15 cellular contexts compared by ENCODE assay signal in genomic region chr1:187383366-187383765, GRCh38.
DNase-seq lines count a peak whose midpoint lies in the region; ATAC-seq, FAIRE-seq and TF ChIP-seq lines count a peak whose summit lies in the region.
"Had no signal": no experiment of that assay in that cellular context is flagged by ENCODE, and none has a peak within 500 bp of the region (broad histone marks: within the 10 kb centered on the region; RNA-seq: fewer than 3 reads in every experiment).

No MANE protein-coding gene starts in this region.

- intact Hi-C loops in HepG2 (cut with micrococcal nuclease; ENCODE audit: unreplicated experiment) (no loop called here), right lobe of liver (cut with DNase I) (no loop called here), psoas muscle (cut with DNase I) (no loop called here)

- peak; percentile 35 for TF ChIP-seq CTCF in HepG2 (CRISPR knock-in tag; IDR thresholded peaks at IDR 0.05)
- no peak for TF ChIP-seq CTCF in right lobe of liver (IDR thresholded peaks at IDR 0.05)
- TF ChIP-seq CTCF in Loucy (conservative IDR thresholded peaks at IDR 0.05; ENCODE audit: low read length) = peak; percentile 41
- TF ChIP-seq CTCF in WERI-Rb-1 (IDR thresholded peaks at IDR 0.05; ENCODE audit: low read depth, low read length) = 0 out of 2 replicates have a peak, but pooled peaks have one; percentile 9
- TF ChIP-seq CTCF in psoas muscle (IDR thresholded peaks at IDR 0.05) = no peak

- H2AFZ ChIP-seq in HepG2 (ENCODE audit: low read length) (no peak overlapping the region), Loucy (ENCODE audit: low read length) (peak overlapping the region; percentile 54; the same call in 1 of the 2 replicates)

- no peak overlapping the region for H3K4me2 ChIP-seq in HepG2 (ENCODE audit: low read depth, low read length)
- H3K4me2 ChIP-seq in Loucy (ENCODE audit: low read depth, low read length, poor library complexity, severe bottlenecking) = no peak overlapping the region

- no peak for TF ChIP-seq EP300 in HepG2 (IDR thresholded peaks at IDR 0.05; ENCODE audit: low read depth in 2 of 2, low read length in 2 of 2)
- TF ChIP-seq EP300 in HepG2 (CRISPR knock-in tag; IDR thresholded peaks at IDR 0.05; ENCODE audit: borderline replicate concordance) = no peak

- CTCF ChIA-PET in HepG2 (lab: Yijun Ruan, JAX; ENCODE audit: low intra/inter-chr PET ratio, low total read pairs) = no interaction called here

- TF ChIP-seq POLR2A in HepG2 (IDR thresholded peaks at IDR 0.05; ENCODE audit: insufficient read depth in 1 of 2, low read depth in 2 of 2, low read length in 2 of 2) (no peak), right lobe of liver (IDR thresholded peaks at IDR 0.05) (no peak)

- 2% methylated on average over 3 of the region's 3 CpGs for WGBS in HepG2 (ENCODE audit: low lambda C conversion rate)
- 42% methylated on average over 3 of the region's 3 CpGs for WGBS in right lobe of liver (ENCODE audit: insufficient coverage, low coverage, low lambda C conversion rate, missing lambda C conversion rate)
- 63 to 72% (median 71%) methylated on average over 3 of the region's 3 CpGs for WGBS in psoas muscle, 3 donors

- no peaks in the 10 kb centered on the region for H3K9me2 ChIP-seq in Loucy (replicated peaks; ENCODE audit: low read depth, low read length)

- H4K20me1 ChIP-seq in HepG2 (ENCODE audit: insufficient read depth, low read length) = no peaks in the 10 kb centered on the region
- no peaks in the 10 kb centered on the region for H4K20me1 ChIP-seq in Loucy (ENCODE audit: insufficient read depth, low read length, poor library complexity, severe bottlenecking)

- no peak for FAIRE-seq in HepG2 (lab: Jason Lieb, UNC)
- FAIRE-seq: GM19239 had no signal

- H3K36me3 ChIP-seq in HepG2 (replicated peaks in 1 of 2; ENCODE audit: control insufficient read depth in 1 of 2, insufficient read depth in 2 of 2, low read length in 2 of 2) (no peaks in the 10 kb centered on the region), right lobe of liver (no peaks in the 10 kb centered on the region), Loucy (ENCODE audit: insufficient read depth, low read length) (no peaks in the 10 kb centered on the region), WERI-Rb-1 (no peaks in the 10 kb centered on the region), psoas muscle (ENCODE audit: insufficient read depth in 1 of 2, low read depth in 1 of 2) (no peaks in the 10 kb centered on the region)

- H3K9ac ChIP-seq in HepG2 (ENCODE audit: insufficient read depth, low read depth, low read length) (no peak overlapping the region), Loucy (ENCODE audit: low read depth, low read length, poor library complexity, severe bottlenecking) (no peak overlapping the region)

- TF ChIP-seq RAD21 in HepG2 (CRISPR knock-in tag; IDR thresholded peaks at IDR 0.05) = no peak

- BruUV-seq in HepG2 (replicated peaks; lab: Mats Ljungman, UMichigan) = no TSS peak

- H3K4me1 ChIP-seq in HepG2 (ENCODE audit: insufficient read depth, low read length) = no peaks in the 10 kb centered on the region
- no peaks in the 10 kb centered on the region for H3K4me1 ChIP-seq in right lobe of liver
- H3K4me1 ChIP-seq in Loucy (ENCODE audit: insufficient read depth, low read length, poor library complexity, severe bottlenecking) = no peaks in the 10 kb centered on the region
- no peaks in the 10 kb centered on the region for H3K4me1 ChIP-seq in psoas muscle

- in situ Hi-C loops in HepG2 (cut with HindIII; ENCODE audit: extremely low pct_ligation_motif_present, low pct_unique_long_range_greater_than_20kb) = no loop called here

- no peaks in the 10 kb centered on the region for H3F3A ChIP-seq in Loucy (ENCODE audit: low read depth)

- H3K27me3 ChIP-seq in HepG2 (ENCODE audit: control insufficient read depth in 1 of 2, insufficient read depth in 2 of 2, low read length in 2 of 2) (no peaks in the 10 kb centered on the region), right lobe of liver (no peaks in the 10 kb centered on the region), Loucy (ENCODE audit: insufficient read depth, low read length, poor library complexity, severe bottlenecking) (no peaks in the 10 kb centered on the region), WERI-Rb-1 (ENCODE audit: insufficient read depth, low read depth, severe bottlenecking) (no peaks in the 10 kb centered on the region), psoas muscle (ENCODE audit: insufficient read depth in 3 of 3, low read length in 2 of 3) (no peaks in the 10 kb centered on the region)

- H3K27ac ChIP-seq in HepG2 (ENCODE audit: extremely low read length, insufficient read depth, low read length) (no peak overlapping the region), right lobe of liver (no peak overlapping the region), WERI-Rb-1 (no peak overlapping the region), psoas muscle (no peak overlapping the region)

- H3K4me3 ChIP-seq in HepG2 (replicated peaks in 1 of 3; ENCODE audit: insufficient read depth in 1 of 3, low read depth in 2 of 3, low read length in 3 of 3) (no peak overlapping the region), right lobe of liver (no peak overlapping the region), Loucy (ENCODE audit: low read length, poor library complexity, severe bottlenecking) (no peak overlapping the region), WERI-Rb-1 (ENCODE audit: low read depth, low read length) (no peak overlapping the region), psoas muscle (no peak overlapping the region)

- DNase-seq in HepG2 (ENCODE audit: low spot score) = peak; percentile 7
- no peak for DNase-seq in right lobe of liver
- DNase-seq in WERI-Rb-1 = no peak
- no peak for DNase-seq in activated CD8-positive, alpha-beta memory T cell treated with anti-CD3 and anti-CD28 coated beads for 24 hours
- no peak for DNase-seq in activated naive CD4-positive, alpha-beta T cell treated with anti-CD3 and anti-CD28 coated beads, Interleukin-2, amount 50 U/mL, for 16 hours
- no peak for DNase-seq in psoas muscle
- DNase-seq: activated CD4-positive, alpha-beta memory T cell treated with anti-CD3 and anti-CD28 coated beads for 36 hours; DMS79 treated with DMSO at 0.1 percent for 48 hours; hypothalamus; NCI-H1417 treated with DMSO at 0.1 percent for 48 hours; Right ventricle myocardium superior had no signal

- ATAC-seq in HepG2 (peak; percentile 52), right lobe of liver (no peak), GM18907 (IDR thresholded peaks at IDR 0.05; ENCODE audit: unreplicated experiment) (no peak), psoas muscle (no peak)
- ATAC-seq: left lobe of liver had no signal

- H3K79me2 ChIP-seq in HepG2 (ENCODE audit: insufficient read depth, low read length) (no peaks in the 10 kb centered on the region), Loucy (ENCODE audit: insufficient read depth, low read length) (no peaks in the 10 kb centered on the region)

- POLR2A ChIA-PET in HepG2 (lab: Yijun Ruan, JAX) = no interaction called here

- no peaks in the 10 kb centered on the region for H3K9me3 ChIP-seq in HepG2 (ENCODE audit: low read length)
- H3K9me3 ChIP-seq in right lobe of liver = no peaks in the 10 kb centered on the region
- H3K9me3 ChIP-seq in Loucy (ENCODE audit: insufficient read depth, low read depth, low read length) = no peaks in the 10 kb centered on the region
- no peaks in the 10 kb centered on the region for H3K9me3 ChIP-seq in WERI-Rb-1 (ENCODE audit: severe bottlenecking)
- H3K9me3 ChIP-seq in psoas muscle = no peaks in the 10 kb centered on the region

TF ChIP-seq in HepG2, 621 proteins besides CTCF, POLR2A, EP300 and RAD21:
- TF ChIP-seq RFX3 (CRISPR knock-in tag; IDR thresholded peaks at IDR 0.05) (no peak), STAG1 (CRISPR knock-in tag; IDR thresholded peaks at IDR 0.05) (peak; percentile 28; the same call in 1 of the 2 replicates), ZNF33A (CRISPR knock-in tag; IDR thresholded peaks at IDR 0.05; ENCODE audit: borderline replicate concordance) (no peak)
TF ChIP-seq in HepG2: peak in this region for 1.

Comparison
In these comparisons a context has a peak if more than half of its experiments do, and no peak if none do; other contexts are left out.
1. CTCF ChIP-seq: peak in HepG2 (single experiment), Loucy (single experiment) and WERI-Rb-1 (single experiment); none in right lobe of liver (0 of 4) and psoas muscle (single experiment).